In genomic region chr14:34052658-34053014, GRCh38 we compare ENCODE assay signal across 10 cellular contexts.
A peak's percentile ranks its signal among the peaks of the same experiment; 100 is the strongest.
DNase-seq lines count a peak whose midpoint lies in the region; FAIRE-seq and TF ChIP-seq lines count a peak whose summit lies in the region.
"Had no signal": no experiment of that assay in that cellular context is flagged by ENCODE, and none has a peak within 500 bp of the region (broad histone marks: within the 10 kb centered on the region; RNA-seq: fewer than 3 reads in every experiment).

No MANE protein-coding gene starts in this region.

- no peaks in the 10 kb centered on the region for H3K36me3 ChIP-seq in bronchial epithelial cell (ENCODE audit: control insufficient read depth, insufficient read depth, low read length)

- no peak for TF ChIP-seq POLR2A in GM12891 (IDR thresholded peaks at IDR 0.05; ENCODE audit: low read depth, low read length)

- DNase-seq in GM12891 (ENCODE audit: insufficient read length, low spot score) (no peak), MV-4-11 (lab: John Stamatoyannopoulos, UW) (peak; percentile 26), bronchial epithelial cell (ENCODE audit: low read depth) (peak; percentile 58), myocyte (ENCODE audit: low read depth) (peak; percentile 81), AG20443 (ENCODE audit: low spot score) (no peak), NCI-H345 treated with DMSO at 0.1 percent for 48 hours (lab: John Stamatoyannopoulos, UW; ENCODE audit: unreplicated experiment) (no peak), NCI-H510A treated with DMSO at 0.1 percent for 48 hours (lab: John Stamatoyannopoulos, UW) (no peak)
- DNase-seq in stimulated activated CD4-positive, alpha-beta T cell treated with anti-CD3 and anti-CD28 coated beads, Interleukin-4, amount 100 ng/mL, for 4 hours: no peak
- DNase-seq: IMR-90, NCI-H69 had no signal

- no peak for FAIRE-seq in GM12891 (lab: Jason Lieb, UNC)
- no peak for FAIRE-seq in bronchial epithelial cell (lab: Jason Lieb, UNC)

- H3K27me3 ChIP-seq in bronchial epithelial cell (ENCODE audit: control insufficient read depth, insufficient read depth, low read length): no peaks in the 10 kb centered on the region

- no peak overlapping the region for H3K4me3 ChIP-seq in bronchial epithelial cell (ENCODE audit: low read depth, low read length)

- TF ChIP-seq CTCF in bronchial epithelial cell (IDR thresholded peaks at IDR 0.05; ENCODE audit: insufficient read depth, low read length, severe bottlenecking): no peak

TF ChIP-seq in GM12891, 5 proteins besides CTCF, POLR2A, EP300 and RAD21:
- TF ChIP-seq SPI1 (IDR thresholded peaks at IDR 0.05; ENCODE audit: low read depth, low read length) (no peak), TAF1 (IDR thresholded peaks at IDR 0.05; ENCODE audit: low read depth, low read length) (no peak), PAX5 (IDR thresholded peaks at IDR 0.05; ENCODE audit: insufficient read depth, low read length, severe bottlenecking) (no peak), POU2F2 (IDR thresholded peaks at IDR 0.05; ENCODE audit: low read depth, low read length) (0 out of 2 replicates have a peak, but pooled peaks have one; percentile 27)

Comparison
In these comparisons a context has a peak if more than half of its experiments do, and no peak if none do; other contexts are left out.
1. DNase-seq: peak in MV-4-11 (single experiment), bronchial epithelial cell (single experiment) and myocyte (single experiment); none in GM12891 (single experiment), stimulated activated CD4-positive, alpha-beta T cell treated with anti-CD3 and anti-CD28 coated beads, Interleukin-4, amount 100 ng/mL, for 4 hours (0 of 2), AG20443 (single experiment), NCI-H345 treated with DMSO at 0.1 percent for 48 hours (single experiment) and NCI-H510A treated with DMSO at 0.1 percent for 48 hours (single experiment).